8 cellular contexts compared by ENCODE assay signal in the genomic region with DNA sequence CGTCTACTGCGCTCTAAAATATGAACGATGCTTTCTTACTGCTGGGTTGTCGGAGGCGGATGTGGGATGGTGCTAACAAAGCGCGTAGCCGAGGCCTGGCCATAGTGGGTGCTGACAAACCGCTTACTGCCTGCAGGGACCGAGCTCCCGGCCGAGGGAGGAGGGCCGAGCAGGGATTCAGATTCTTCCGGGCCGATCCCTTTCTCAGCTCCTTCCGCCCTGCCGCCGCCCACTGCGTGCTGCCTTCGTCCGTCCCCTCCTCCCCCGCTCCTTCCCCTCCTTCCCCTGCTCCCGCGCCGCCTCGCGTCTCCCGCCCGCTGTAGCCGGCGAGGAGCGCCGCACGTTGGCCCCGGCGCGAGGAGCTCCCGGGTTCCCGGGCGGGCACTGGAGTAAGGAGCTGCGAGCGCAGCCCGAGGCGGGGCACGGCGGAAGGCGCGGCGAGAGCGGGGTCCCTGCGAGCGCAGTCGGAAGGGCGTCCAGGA. TPM values are rescaled to one million over a fixed set of nuclear protein-coding genes. Genes with fewer than 3 reads are reported as not detected.
A peak's percentile ranks its signal among the peaks of the same experiment; 100 is the strongest.
DNase-seq lines count a peak whose midpoint lies in the region; ATAC-seq and TF ChIP-seq lines count a peak whose summit lies in the region.

TSS of gene STK32B (plus strand) at position 271 of the 482 bp plus-strand sequence.

- TF ChIP-seq CTCF in body of pancreas (IDR thresholded peaks at IDR 0.05), result no peak

- peaks cover 70% of the 10 kb centered on the region for H3K27me3 Mint-ChIP-seq in activated T-cell treated with anti-CD3 and anti-CD28 coated beads, Interleukin-2, amount 50 U/mL, for 24 hours

- peak within 1 kb of the TSS; percentile 61 for H3K4me3 Mint-ChIP-seq in activated T-cell treated with anti-CD3 and anti-CD28 coated beads, Interleukin-2, amount 50 U/mL, for 24 hours

- no peak for TF ChIP-seq POLR2A in body of pancreas (IDR thresholded peaks at IDR 0.05)

- H3K4me1 ChIP-seq in body of pancreas, result peaks cover 16% of the 10 kb centered on the region

- DNase-seq in activated T-cell treated with anti-CD3 and anti-CD28 coated beads, Interleukin-2, amount 50 U/mL, for 24 hours, result peak; percentile 32
- DNase-seq in activated T-cell treated with anti-CD3 and anti-CD28 coated beads, Interleukin-2, amount 50 U/mL, for 1 hour, result no peak
- DNase-seq in NCI-H2227 (lab: John Stamatoyannopoulos, UW; ENCODE audit: unreplicated experiment) (peak; percentile 79), body of pancreas (peak; percentile 34 to 51 (median 46)), retina (peak; percentile 77), COLO668 (lab: John Stamatoyannopoulos, UW; ENCODE audit: unreplicated experiment) (no peak), HuH-7 (ENCODE audit: low spot score) (no peak)

- ATAC-seq in body of pancreas, result peak; percentile 52

- H3K27me3 ChIP-seq in body of pancreas, result no peaks in the 10 kb centered on the region

- no peaks in the 10 kb centered on the region for H3K36me3 Mint-ChIP-seq in activated T-cell treated with anti-CD3 and anti-CD28 coated beads, Interleukin-2, amount 50 U/mL, for 24 hours (ENCODE audit: low read depth)

- no peak within 1 kb of the TSS for H3K27ac Mint-ChIP-seq in activated T-cell treated with anti-CD3 and anti-CD28 coated beads, Interleukin-2, amount 50 U/mL, for 24 hours

- H3K4me3 ChIP-seq in body of pancreas (peak within 1 kb of the TSS in 1 of 2 donors; percentile 21), iPS-11a (ENCODE audit: low read depth, low read length) (peak within 1 kb of the TSS; percentile 53)

- no peaks in the 10 kb centered on the region for H3K36me3 ChIP-seq in body of pancreas (replicated peaks in 1 of 2; ENCODE audit: insufficient read depth in 1 of 2, low read depth in 2 of 2)

- 0 to 4% methylated on average over 3 to 41 of the region's 54 CpGs for WGBS in body of pancreas, 2 donors

- intact Hi-C loops in body of pancreas (cut with DNase I), result loop anchor here (10.0 kb wide), 1 partner anchor 764 kb away; no protein-coding TSS in a partner anchor

- peaks cover 11% of the 10 kb centered on the region for H3K4me1 Mint-ChIP-seq in activated T-cell treated with anti-CD3 and anti-CD28 coated beads, Interleukin-2, amount 50 U/mL, for 24 hours (ENCODE audit: low read depth)

- H3K9me3 ChIP-seq in body of pancreas, result no peaks in the 10 kb centered on the region

- no peaks in the 10 kb centered on the region for H3K9me3 Mint-ChIP-seq in activated T-cell treated with anti-CD3 and anti-CD28 coated beads, Interleukin-2, amount 50 U/mL, for 24 hours

- peak within 1 kb of the TSS in 1 of 4 donors; percentile 41 for H3K27ac ChIP-seq in body of pancreas

RNA-seq across cellular contexts. Expression of gene STK32B, which starts in this region (rescaled TPM):
- 1 to 10 TPM; 1.3 to 4.9 TPM for total RNA-seq in body of pancreas

Comparison
In these comparisons a context has a peak if more than half of its experiments do, and no peak if none do; other contexts are left out.
1. DNase-seq: peak in activated T-cell treated with anti-CD3 and anti-CD28 coated beads, Interleukin-2, amount 50 U/mL, for 24 hours (single experiment), NCI-H2227 (single experiment), body of pancreas (4 of 4) and retina (single experiment); none in activated T-cell treated with anti-CD3 and anti-CD28 coated beads, Interleukin-2, amount 50 U/mL, for 1 hour (single experiment), COLO668 (single experiment) and HuH-7 (single experiment).